In genomic region chr15:56244237-56244810, GRCh38 we compare ENCODE assay signal across 8 cellular contexts. TPM values are rescaled to one million over a fixed set of nuclear protein-coding genes. Genes with fewer than 3 reads are reported as not detected.
A peak's percentile ranks its signal among the peaks of the same experiment; 100 is the strongest.
DNase-seq lines count a peak whose midpoint lies in the region; ATAC-seq and TF ChIP-seq lines count a peak whose summit lies in the region.

No MANE protein-coding gene starts in this region.

- POLR2A ChIA-PET in HEK293T (lab: Yijun Ruan, JAX) = interaction anchor here (0.9 to 1.5 kb wide), 9 partner anchors 9 to 251 kb away, joined by 3 to 5 read pairs (median 3); partner anchors contain the start of genes MNS1 and TEX9

- H3K4me3 Mint-ChIP-seq in CD4-positive, CD25-positive, alpha-beta regulatory T cell = peak overlapping the region; percentile 86 to 91 (median 90)

- H3K4me1 Mint-ChIP-seq in CD4-positive, CD25-positive, alpha-beta regulatory T cell = peaks cover 20 to 47% (median 27%) of the 10 kb centered on the region in 4 donors

- H3K27ac Mint-ChIP-seq in CD4-positive, CD25-positive, alpha-beta regulatory T cell = peak overlapping the region; percentile 91 to 98 (median 94)

- no peaks in the 10 kb centered on the region for H3K9me3 Mint-ChIP-seq in CD4-positive, CD25-positive, alpha-beta regulatory T cell

- DNase-seq in CD4-positive, CD25-positive, alpha-beta regulatory T cell = peak in 2 of 3 donors; percentile 13 to 53
- DNase-seq in HEK293T (ENCODE audit: extremely low spot score) (peak; percentile 41), NCI-H82 treated with DMSO at 0.1 percent for 48 hours (lab: John Stamatoyannopoulos, UW; ENCODE audit: unreplicated experiment) (peak; percentile 91), fibroblast of gingiva (ENCODE audit: low read depth) (peak; percentile 65), thoracic aorta (ENCODE audit: low spot score) (no peak)
- peak; percentile 56 to 62 for DNase-seq in activated T-cell treated with anti-CD3 and anti-CD28 coated beads, Interleukin-2, amount 50 U/mL, for 48 hours

- H3K36me3 ChIP-seq in CD4-positive, CD25-positive, alpha-beta regulatory T cell (ENCODE audit: control insufficient read depth, insufficient read depth, low read length) = no peaks in the 10 kb centered on the region
- H3K36me3 ChIP-seq in muscle layer of duodenum (ENCODE audit: control insufficient read depth in 1 of 2, insufficient read depth in 2 of 2, low read length in 2 of 2) (no peaks in the 10 kb centered on the region), thoracic aorta (no peaks in the 10 kb centered on the region)

- peak overlapping the region; percentile 91 for H3K4me3 ChIP-seq in CD4-positive, CD25-positive, alpha-beta regulatory T cell (ENCODE audit: low read depth, low read length)
- H3K4me3 ChIP-seq in muscle layer of duodenum (ENCODE audit: low read depth in 1 of 2, low read length in 2 of 2) (peak overlapping the region; percentile 73 to 78), thoracic aorta (peak overlapping the region; percentile 96)

- no peaks in the 10 kb centered on the region for H3K9me3 ChIP-seq in CD4-positive, CD25-positive, alpha-beta regulatory T cell (ENCODE audit: control insufficient read depth in 2 of 2, low read length in 2 of 2)
- H3K9me3 ChIP-seq in muscle layer of duodenum (ENCODE audit: control insufficient read depth in 1 of 2, low read length in 2 of 2) (no peaks in the 10 kb centered on the region), thoracic aorta (no peaks in the 10 kb centered on the region)

- ATAC-seq in CD4-positive, CD25-positive, alpha-beta regulatory T cell (ENCODE audit: low read depth in 2 of 2) = no peak
- ATAC-seq in thoracic aorta (ENCODE audit: insufficient number of reproducible peaks, low FRiP score, low read depth) (peak; percentile 52), GM18873 (IDR thresholded peaks at IDR 0.05; ENCODE audit: low FRiP score, unreplicated experiment) (no peak)

- TF ChIP-seq CTCF in thoracic aorta (IDR thresholded peaks at IDR 0.05) = no peak

- no peaks in the 10 kb centered on the region for H3K27me3 ChIP-seq in CD4-positive, CD25-positive, alpha-beta regulatory T cell (ENCODE audit: control insufficient read depth, insufficient read depth, low read length)
- H3K27me3 ChIP-seq in muscle layer of duodenum (ENCODE audit: low read depth, low read length) = no peaks in the 10 kb centered on the region
- no peaks in the 10 kb centered on the region for H3K27me3 ChIP-seq in thoracic aorta (replicated peaks; ENCODE audit: insufficient read depth)

- peak overlapping the region; percentile 72 for H3K27ac ChIP-seq in CD4-positive, CD25-positive, alpha-beta regulatory T cell (ENCODE audit: insufficient read depth, low read length, poor library complexity, severe bottlenecking)
- H3K27ac ChIP-seq in muscle layer of duodenum (ENCODE audit: low read length) (peak overlapping the region; percentile 61), thoracic aorta (peak overlapping the region; percentile 67 to 73)

- CTCF ChIA-PET in HEK293T (lab: Yijun Ruan, JAX) = interaction anchor here (0.6 to 1.6 kb wide), 2 partner anchors 220 to 247 kb away, joined by 4 read pairs; no protein-coding TSS in a partner anchor

- H3K4me1 ChIP-seq in CD4-positive, CD25-positive, alpha-beta regulatory T cell (ENCODE audit: control insufficient read depth, insufficient read depth, low read length, poor library complexity, severe bottlenecking) = peaks cover 43% of the 10 kb centered on the region
- H3K4me1 ChIP-seq in muscle layer of duodenum (ENCODE audit: control insufficient read depth in 1 of 2, insufficient read depth in 2 of 2, low read length in 2 of 2) (peaks cover 13 to 25% of the 10 kb centered on the region in 2 donors), thoracic aorta (ENCODE audit: control insufficient read depth in 1 of 2, low read depth in 2 of 2) (peaks cover 20 to 22% of the 10 kb centered on the region in 2 donors)

- peaks cover 4% of the 10 kb centered on the region for H3K36me3 Mint-ChIP-seq in CD4-positive, CD25-positive, alpha-beta regulatory T cell

- H3K27me3 Mint-ChIP-seq in CD4-positive, CD25-positive, alpha-beta regulatory T cell = no peaks in the 10 kb centered on the region

TF ChIP-seq in HEK293T, 16 proteins besides CTCF, POLR2A, EP300 and RAD21:
- no peak for TF ChIP-seq TARDBP (IDR thresholded peaks at IDR 0.05)
- peak; percentile 45; the same call in 1 of the 2 replicates for TF ChIP-seq L3MBTL2 (conservative IDR thresholded peaks at IDR 0.05)

RNA-seq across cellular contexts. Expression of gene RFX7, which starts 0.6 kb away (rescaled TPM):
- 41.2 TPM for total RNA-seq in CD4-positive, CD25-positive, alpha-beta regulatory T cell
- polyA plus RNA-seq in CD4-positive, CD25-positive, alpha-beta regulatory T cell = 1 to 10 TPM; 4.2 to 5.6 (median 5.0) TPM
- 1 to 10 TPM; 7.0 to 8.0 TPM for total RNA-seq in thoracic aorta
